ENCODE assay signal across 2 cellular contexts in genomic region chr2:96069878-96070277, GRCh38. TPM values are rescaled to one million over a fixed set of nuclear protein-coding genes. Genes with fewer than 3 reads are reported as not detected.
"Had no signal": no experiment of that assay in that cellular context is flagged by ENCODE, and none has a peak within 500 bp of the region (broad histone marks: within the 10 kb centered on the region; RNA-seq: fewer than 3 reads in every experiment).

No MANE protein-coding gene starts in this region.

RNA-seq across cellular contexts. Expression of gene GPAT2, which starts 35.2 kb away (rescaled TPM):
- total RNA-seq: HT-29 had no signal

RNA-seq across cellular contexts. Expression of gene ADRA2B, which starts 46.5 kb away (rescaled TPM):
- polyA plus RNA-seq: IgD-negative memory B cell had no signal
